In the genomic region with DNA sequence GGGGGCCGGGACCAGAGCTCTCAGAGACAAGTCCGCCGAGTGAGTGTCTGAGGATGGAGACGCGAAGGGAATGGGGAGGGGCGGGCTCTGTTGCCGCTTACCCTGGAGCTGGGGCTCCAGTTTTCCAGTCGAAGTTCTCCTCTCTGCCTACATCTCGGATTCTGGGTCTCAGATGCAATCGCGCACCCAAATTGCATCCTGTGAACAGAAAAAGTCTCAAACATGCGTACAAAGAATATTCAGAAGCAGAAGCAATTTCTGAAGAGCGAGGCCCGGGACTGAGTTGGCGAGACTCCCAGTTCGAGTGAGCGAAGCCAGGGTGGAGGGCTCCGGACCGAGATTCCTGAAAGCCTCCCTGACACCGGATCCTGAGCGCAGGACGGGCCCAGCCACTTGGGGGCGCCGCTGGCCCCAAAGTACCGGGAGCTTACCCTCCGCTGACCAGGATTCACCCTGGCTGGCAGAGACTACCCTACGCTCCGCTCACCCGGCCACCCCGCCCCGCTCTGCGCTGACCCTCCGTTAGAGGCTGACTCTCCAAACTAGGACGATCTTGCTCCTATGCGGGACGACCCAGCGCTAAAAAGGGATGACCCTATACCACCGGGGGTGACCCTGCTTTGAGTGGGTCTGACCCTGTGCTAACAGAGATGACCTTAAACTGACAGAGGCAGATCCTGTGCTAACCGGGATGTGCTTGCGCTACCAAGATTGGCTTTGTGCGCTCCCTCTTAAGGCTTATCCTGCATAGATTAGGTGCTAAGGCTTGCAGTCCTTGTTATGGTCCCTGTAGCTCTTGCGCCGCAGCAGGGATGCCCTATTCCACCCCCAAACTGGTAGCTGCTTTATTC, we compare ENCODE assay signal across 1 cellular context.
TF ChIP-seq lines count a peak whose summit lies in the region.

No MANE protein-coding gene starts in this region.

TF ChIP-seq in endothelial cell of umbilical vein, 7 proteins besides CTCF, POLR2A, EP300 and RAD21:
- TF ChIP-seq MYC (IDR thresholded peaks at IDR 0.05; ENCODE audit: low read depth, low read length) (no peak), GATA2 (IDR thresholded peaks at IDR 0.05; ENCODE audit: insufficient read depth, insufficient read length, low read depth, low read length) (no peak), EZH2 (IDR thresholded peaks at IDR 0.05; ENCODE audit: borderline replicate concordance, low read depth, low read length, severe bottlenecking) (peak; percentile 50), JUN (IDR thresholded peaks at IDR 0.05; ENCODE audit: borderline replicate concordance, insufficient read depth, insufficient read length, low read depth) (no peak)
